23 cellular contexts compared by ENCODE assay signal in genomic region chr12:3947781-3948180, GRCh38.
DNase-seq lines count a peak whose midpoint lies in the region; ATAC-seq, FAIRE-seq and TF ChIP-seq lines count a peak whose summit lies in the region.
"Had no signal": no experiment of that assay in that cellular context is flagged by ENCODE, and none has a peak within 500 bp of the region (broad histone marks: within the 10 kb centered on the region; RNA-seq: fewer than 3 reads in every experiment).

No MANE protein-coding gene starts in this region.

- H3K4me1 Mint-ChIP-seq in stimulated activated naive CD8-positive, alpha-beta T cell treated with anti-CD3 and anti-CD28 coated beads, Interleukin-15, Interleukin-2, amounts not matched to agents 100 ng/mL and 50 ng/mL, for 24 hours (ENCODE audit: low read depth), result peaks cover 51% of the 10 kb centered on the region
- H3K4me1 Mint-ChIP-seq in T-helper 1 cell treated with Interleukin-12 subunit alpha and Interleukin-12 subunit beta and Interleukin-4 antibody, amounts not matched to agents 30 μg/mL and 1 μg/mL, for 36 hours (ENCODE audit: low read depth), result peaks cover 44% of the 10 kb centered on the region

- no peak overlapping the region for H3K4me3 Mint-ChIP-seq in stimulated activated naive CD8-positive, alpha-beta T cell treated with anti-CD3 and anti-CD28 coated beads, Interleukin-15, Interleukin-2, amounts not matched to agents 100 ng/mL and 50 ng/mL, for 24 hours
- peak overlapping the region; percentile 52 for H3K4me3 Mint-ChIP-seq in T-helper 1 cell treated with Interleukin-12 subunit alpha and Interleukin-12 subunit beta and Interleukin-4 antibody, amounts not matched to agents 30 μg/mL and 1 μg/mL, for 36 hours
- H3K4me3 Mint-ChIP-seq: immature natural killer cell, type B pancreatic cell, WTC11 had no signal

- no peaks in the 10 kb centered on the region for H3K27me3 Mint-ChIP-seq in stimulated activated naive CD8-positive, alpha-beta T cell treated with anti-CD3 and anti-CD28 coated beads, Interleukin-15, Interleukin-2, amounts not matched to agents 100 ng/mL and 50 ng/mL, for 24 hours
- peaks cover 18% of the 10 kb centered on the region for H3K27me3 Mint-ChIP-seq in T-helper 1 cell treated with Interleukin-12 subunit alpha and Interleukin-12 subunit beta and Interleukin-4 antibody, amounts not matched to agents 30 μg/mL and 1 μg/mL, for 36 hours (ENCODE audit: low read depth)

- peak overlapping the region; percentile 40 for H3K27ac Mint-ChIP-seq in stimulated activated naive CD8-positive, alpha-beta T cell treated with anti-CD3 and anti-CD28 coated beads, Interleukin-15, Interleukin-2, amounts not matched to agents 100 ng/mL and 50 ng/mL, for 24 hours
- H3K27ac Mint-ChIP-seq in T-helper 1 cell treated with Interleukin-12 subunit alpha and Interleukin-12 subunit beta and Interleukin-4 antibody, amounts not matched to agents 30 μg/mL and 1 μg/mL, for 36 hours, result peak overlapping the region; percentile 81
- H3K27ac Mint-ChIP-seq: immature natural killer cell, type B pancreatic cell, WTC11 had no signal

- no peak for TF ChIP-seq CTCF in bronchial epithelial cell (IDR thresholded peaks at IDR 0.05; ENCODE audit: insufficient read depth, low read length, severe bottlenecking)

- no peaks in the 10 kb centered on the region for H3K27me3 ChIP-seq in bronchial epithelial cell (ENCODE audit: control insufficient read depth, insufficient read depth, low read length)
- H3K27me3 ChIP-seq: adrenal gland, Peyer's patch, SJSA1 had no signal

- FAIRE-seq in bronchial epithelial cell (lab: Jason Lieb, UNC), result no peak
- no peak for FAIRE-seq in GM19239 (lab: Jason Lieb, UNC)
- FAIRE-seq: HTR-8/SVneo had no signal

- peaks cover 13% of the 10 kb centered on the region for H3K9me3 Mint-ChIP-seq in stimulated activated naive CD8-positive, alpha-beta T cell treated with anti-CD3 and anti-CD28 coated beads, Interleukin-15, Interleukin-2, amounts not matched to agents 100 ng/mL and 50 ng/mL, for 24 hours
- peaks cover 18% of the 10 kb centered on the region for H3K9me3 Mint-ChIP-seq in T-helper 1 cell treated with Interleukin-12 subunit alpha and Interleukin-12 subunit beta and Interleukin-4 antibody, amounts not matched to agents 30 μg/mL and 1 μg/mL, for 36 hours
- H3K9me3 Mint-ChIP-seq: immature natural killer cell, type B pancreatic cell had no signal

- DNase-seq in stimulated activated naive CD8-positive, alpha-beta T cell treated with anti-CD3 and anti-CD28 coated beads, Interleukin-15, Interleukin-2, amounts not matched to agents 100 U/mL and 50 U/mL, for 24 hours, result no peak
- DNase-seq in bronchial epithelial cell (ENCODE audit: low read depth), result peak; percentile 72
- DNase-seq in NCI-H2196 (lab: John Stamatoyannopoulos, UW; ENCODE audit: unreplicated experiment), result no peak
- DNase-seq in GM19239 (ENCODE audit: insufficient read length, low spot score), result no peak
- no peak for DNase-seq in H4 (ENCODE audit: low spot score)
- DNase-seq: activated CD8-positive, alpha-beta memory T cell treated with anti-CD3 and anti-CD28 coated beads, Interleukin-2, amount 50 U/mL, for 48 hours; adrenal gland; heart right ventricle; immature natural killer cell; Kasumi-1; left ventricle myocardium superior; NCI-H1092 treated with DMSO at 0.1 percent for 48 hours; NCI-H510A; Peyer's patch; stimulated activated CD4-positive, alpha-beta T cell treated with anti-CD3 and anti-CD28 coated beads, Interleukin-4, amount 100 ng/mL, for 1 hour; T-helper 9 cell had no signal

- no peak for ATAC-seq in stimulated activated naive CD8-positive, alpha-beta T cell treated with anti-CD3 and anti-CD28 coated beads, Interleukin-15, Interleukin-2, amounts not matched to agents 100 U/mL and 50 U/mL, for 24 hours
- no peak for ATAC-seq in HG03457 (IDR thresholded peaks at IDR 0.05; ENCODE audit: unreplicated experiment)
- ATAC-seq: heart right ventricle, left ventricle myocardium superior, WTC11 had no signal

- H3K36me3 Mint-ChIP-seq in stimulated activated naive CD8-positive, alpha-beta T cell treated with anti-CD3 and anti-CD28 coated beads, Interleukin-15, Interleukin-2, amounts not matched to agents 100 ng/mL and 50 ng/mL, for 24 hours (ENCODE audit: low read depth), result no peaks in the 10 kb centered on the region
- H3K36me3 Mint-ChIP-seq in T-helper 1 cell treated with Interleukin-12 subunit alpha and Interleukin-12 subunit beta and Interleukin-4 antibody, amounts not matched to agents 30 μg/mL and 1 μg/mL, for 36 hours (ENCODE audit: low read depth), result peaks cover 18% of the 10 kb centered on the region
- H3K36me3 Mint-ChIP-seq: immature natural killer cell, WTC11 had no signal

- H3K4me3 ChIP-seq in bronchial epithelial cell (ENCODE audit: low read depth, low read length), result no peak overlapping the region
- H3K4me3 ChIP-seq: adrenal gland, heart right ventricle, Peyer's patch, SJSA1 had no signal

- H3K36me3 ChIP-seq in bronchial epithelial cell (ENCODE audit: control insufficient read depth, insufficient read depth, low read length), result no peaks in the 10 kb centered on the region
- H3K36me3 ChIP-seq: adrenal gland, heart right ventricle, Peyer's patch, SJSA1 had no signal
